ENCODE assay signal across 8 cellular contexts in genomic region chr5:65481635-65482271, GRCh38. TPM values are rescaled to one million over a fixed set of nuclear protein-coding genes. Genes with fewer than 3 reads are reported as not detected.
DNase-seq lines count a peak whose midpoint lies in the region; ATAC-seq, FAIRE-seq and TF ChIP-seq lines count a peak whose summit lies in the region.

TSS of gene ADAMTS6 (minus strand) at chr5:65481920. CDS start at chr5:65473673, 8,247 bp downstream.

- DNase-seq in Calu3 (peak; percentile 63), GM20000 (ENCODE audit: low spot score) (peak; percentile 75), HTR-8/SVneo (ENCODE audit: insufficient read length, low spot score) (peak; percentile 76), RKO (ENCODE audit: low spot score) (peak; percentile 95), fibroblast of mammary gland (ENCODE audit: low read depth) (peak; percentile 99)
- peak; percentile 39 to 84 (median 72) for DNase-seq in naive thymus-derived CD4-positive, alpha-beta T cell

- H3K4me3 ChIP-seq in fibroblast of mammary gland (ENCODE audit: control insufficient read depth, low read depth, low read length), result peak within 1 kb of the TSS; percentile 75
- H3K4me3 ChIP-seq in naive thymus-derived CD4-positive, alpha-beta T cell (ENCODE audit: low read length), result peak within 1 kb of the TSS; percentile 70

- H3K36me3 ChIP-seq in naive thymus-derived CD4-positive, alpha-beta T cell (ENCODE audit: control insufficient read depth in 2 of 3, insufficient read depth in 3 of 3, low read length in 3 of 3), result no peaks in the 10 kb centered on the region

- peak within 1 kb of the TSS; percentile 28 for H3K27ac Mint-ChIP-seq in Calu3 (ENCODE audit: unreplicated experiment)
- H3K27ac Mint-ChIP-seq in activated T-helper 17 cell treated with anti-CD3 and anti-CD28 coated beads, Interleukin-2, amount 50 U/mL, for 72 hours, result peak within 1 kb of the TSS; percentile 70
- H3K27ac Mint-ChIP-seq in naive thymus-derived CD4-positive, alpha-beta T cell, result peak within 1 kb of the TSS in 8 of 9 donors; percentile 85 to 98 (median 92)
- H3K27ac Mint-ChIP-seq in stimulated activated memory B cell treated with anti-CD40 and anti-IgM and Interleukin-4, amounts not matched to agents 10 μg/mL and 1 μg/mL and 100 μg/mL, for 72 hours, result no peak within 1 kb of the TSS

- no peaks in the 10 kb centered on the region for H3K9me3 Mint-ChIP-seq in Calu3 (ENCODE audit: low read depth, unreplicated experiment)
- no peaks in the 10 kb centered on the region for H3K9me3 Mint-ChIP-seq in activated T-helper 17 cell treated with anti-CD3 and anti-CD28 coated beads, Interleukin-2, amount 50 U/mL, for 72 hours
- no peaks in the 10 kb centered on the region for H3K9me3 Mint-ChIP-seq in naive thymus-derived CD4-positive, alpha-beta T cell
- no peaks in the 10 kb centered on the region for H3K9me3 Mint-ChIP-seq in stimulated activated memory B cell treated with anti-CD40 and anti-IgM and Interleukin-4, amounts not matched to agents 10 μg/mL and 1 μg/mL and 100 μg/mL, for 72 hours

- no peaks in the 10 kb centered on the region for H3K27me3 Mint-ChIP-seq in Calu3 (ENCODE audit: unreplicated experiment)
- H3K27me3 Mint-ChIP-seq in activated T-helper 17 cell treated with anti-CD3 and anti-CD28 coated beads, Interleukin-2, amount 50 U/mL, for 72 hours, result peaks cover 3% of the 10 kb centered on the region
- peaks cover 0 to 7% (median 0%) of the 10 kb centered on the region in 5 donors for H3K27me3 Mint-ChIP-seq in naive thymus-derived CD4-positive, alpha-beta T cell
- H3K27me3 Mint-ChIP-seq in stimulated activated memory B cell treated with anti-CD40 and anti-IgM and Interleukin-4, amounts not matched to agents 10 μg/mL and 1 μg/mL and 100 μg/mL, for 72 hours, result no peaks in the 10 kb centered on the region

- POLR2A ChIA-PET in naive thymus-derived CD4-positive, alpha-beta T cell (lab: Charles Lee), result interaction anchor here (0.6 to 1.5 kb wide), 2 partner anchors 12 to 81 kb away, joined by 4 to 6 read pairs; partner anchors contain the start of genes CENPK and PPWD1

- no peaks in the 10 kb centered on the region for H3K27me3 ChIP-seq in naive thymus-derived CD4-positive, alpha-beta T cell (ENCODE audit: control insufficient read depth in 2 of 2, insufficient read depth in 2 of 2, low read length in 2 of 2)

- TF ChIP-seq CTCF in Calu3 (IDR thresholded peaks at IDR 0.05; ENCODE audit: unreplicated experiment), result no peak
- no peak for TF ChIP-seq CTCF in GM20000 (IDR thresholded peaks at IDR 0.05; ENCODE audit: extremely low read depth, missing control alignments)
- no peak for TF ChIP-seq CTCF in fibroblast of mammary gland (conservative IDR thresholded peaks at IDR 0.05; ENCODE audit: control insufficient read depth, insufficient read depth, low read depth, low read length)

- intact Hi-C loops in Calu3 (cut with micrococcal nuclease; ENCODE audit: unreplicated experiment), result loop anchor here (2.0 to 5.0 kb wide), 5 partner anchors 264 to 689 kb away; no protein-coding TSS in a partner anchor
- intact Hi-C loops in naive thymus-derived CD4-positive, alpha-beta T cell (cut with micrococcal nuclease), result loop anchor here (1.0 to 5.0 kb wide), 9 partner anchors 82 to 1253 kb away; partner anchors contain the start of genes CENPK (in 1 of the 2), CWC27 (in 1 of the 2), NLN (in 1 of the 2) and PPWD1 (in 1 of the 2)

- no TSS peak for BruUV-seq in Calu3 (replicated peaks; lab: Mats Ljungman, UMichigan)

- CTCF ChIA-PET in Calu3 (lab: Charles Lee), result interaction anchor here (0.7 to 2.5 kb wide), 4 partner anchors 35 to 674 kb away, joined by 3 to 26 read pairs (median 4); no protein-coding TSS in a partner anchor
- CTCF ChIA-PET in naive thymus-derived CD4-positive, alpha-beta T cell (lab: Charles Lee), result interaction anchor here (0.6 to 4.2 kb wide), 4 partner anchors 400 to 671 kb away, joined by 4 to 26 read pairs (median 21); no protein-coding TSS in a partner anchor

- H3K4me3 Mint-ChIP-seq in Calu3 (ENCODE audit: low read depth, unreplicated experiment), result no peak within 1 kb of the TSS
- H3K4me3 Mint-ChIP-seq in activated T-helper 17 cell treated with anti-CD3 and anti-CD28 coated beads, Interleukin-2, amount 50 U/mL, for 72 hours, result no peak within 1 kb of the TSS
- peak within 1 kb of the TSS in 2 of 10 donors; percentile 94 for H3K4me3 Mint-ChIP-seq in naive thymus-derived CD4-positive, alpha-beta T cell
- no peak within 1 kb of the TSS for H3K4me3 Mint-ChIP-seq in stimulated activated memory B cell treated with anti-CD40 and anti-IgM and Interleukin-4, amounts not matched to agents 10 μg/mL and 1 μg/mL and 100 μg/mL, for 72 hours

- no peaks in the 10 kb centered on the region for H3K9me3 ChIP-seq in naive thymus-derived CD4-positive, alpha-beta T cell (ENCODE audit: control insufficient read depth in 2 of 3, low read length in 3 of 3)

- H3K27ac ChIP-seq in naive thymus-derived CD4-positive, alpha-beta T cell (ENCODE audit: low read depth, low read length), result peak within 1 kb of the TSS; percentile 73

- H3K36me3 Mint-ChIP-seq in Calu3 (ENCODE audit: insufficient read depth, unreplicated experiment), result peaks cover 23% of the 10 kb centered on the region
- H3K36me3 Mint-ChIP-seq in activated T-helper 17 cell treated with anti-CD3 and anti-CD28 coated beads, Interleukin-2, amount 50 U/mL, for 72 hours (ENCODE audit: low read depth), result no peaks in the 10 kb centered on the region
- H3K36me3 Mint-ChIP-seq in naive thymus-derived CD4-positive, alpha-beta T cell, result no peaks in the 10 kb centered on the region
- no peaks in the 10 kb centered on the region for H3K36me3 Mint-ChIP-seq in stimulated activated memory B cell treated with anti-CD40 and anti-IgM and Interleukin-4, amounts not matched to agents 10 μg/mL and 1 μg/mL and 100 μg/mL, for 72 hours

- H3K4me1 Mint-ChIP-seq in Calu3 (ENCODE audit: low read depth, unreplicated experiment), result no peaks in the 10 kb centered on the region
- H3K4me1 Mint-ChIP-seq in activated T-helper 17 cell treated with anti-CD3 and anti-CD28 coated beads, Interleukin-2, amount 50 U/mL, for 72 hours, result peaks cover 7% of the 10 kb centered on the region
- peaks cover 5 to 20% (median 8%) of the 10 kb centered on the region in 7 donors for H3K4me1 Mint-ChIP-seq in naive thymus-derived CD4-positive, alpha-beta T cell
- peaks cover 13% of the 10 kb centered on the region for H3K4me1 Mint-ChIP-seq in stimulated activated memory B cell treated with anti-CD40 and anti-IgM and Interleukin-4, amounts not matched to agents 10 μg/mL and 1 μg/mL and 100 μg/mL, for 72 hours

- peaks cover 3 to 5% of the 10 kb centered on the region in 2 donors for H3K4me1 ChIP-seq in naive thymus-derived CD4-positive, alpha-beta T cell (ENCODE audit: control insufficient read depth in 2 of 2, insufficient read depth in 2 of 2, low read length in 2 of 2)

- FAIRE-seq in HTR-8/SVneo (lab: Jason Lieb, UNC), result peak; percentile 95

- ATAC-seq in activated T-helper 17 cell treated with anti-CD3 and anti-CD28 coated beads, Interleukin-2, amount 50 U/mL, for 72 hours (replicated peaks), result peak; percentile 93
- ATAC-seq in naive thymus-derived CD4-positive, alpha-beta T cell, result peak; percentile 90
- peak; percentile 96 for ATAC-seq in stimulated activated memory B cell treated with anti-CD40 and anti-IgM and Interleukin-4, amounts not matched to agents 10 μg/mL and 1 μg/mL and 100 μg/mL, for 72 hours

RNA-seq across cellular contexts. Expression of gene ADAMTS6, which starts in this region (rescaled TPM):
- total RNA-seq in Calu3 (2022), result 0.86 and 1.2 TPM in 2 replicates
- 1 to 10 TPM; 1.2 to 1.4 TPM for total RNA-seq in activated T-helper 17 cell treated with anti-CD3 and anti-CD28 coated beads, Interleukin-2, amount 50 U/mL, for 72 hours
- 1 to 10 TPM in 4 of 5 experiments, under 1 TPM in 1; 0.63 to 4.5 (median 2.6) TPM for total RNA-seq in naive thymus-derived CD4-positive, alpha-beta T cell
- polyA plus RNA-seq in naive thymus-derived CD4-positive, alpha-beta T cell, result under 1 TPM; 0.14 to 0.39 TPM

Comparison
In these comparisons a context has a peak if more than half of its experiments do, and no peak if none do; other contexts are left out.
1. Peak in every context shown above with its lines: DNase-seq, ATAC-seq, H3K4me3 ChIP-seq and H3K27ac ChIP-seq.